Comparison of ENCODE assay signal across 18 cellular contexts in the genomic region with DNA sequence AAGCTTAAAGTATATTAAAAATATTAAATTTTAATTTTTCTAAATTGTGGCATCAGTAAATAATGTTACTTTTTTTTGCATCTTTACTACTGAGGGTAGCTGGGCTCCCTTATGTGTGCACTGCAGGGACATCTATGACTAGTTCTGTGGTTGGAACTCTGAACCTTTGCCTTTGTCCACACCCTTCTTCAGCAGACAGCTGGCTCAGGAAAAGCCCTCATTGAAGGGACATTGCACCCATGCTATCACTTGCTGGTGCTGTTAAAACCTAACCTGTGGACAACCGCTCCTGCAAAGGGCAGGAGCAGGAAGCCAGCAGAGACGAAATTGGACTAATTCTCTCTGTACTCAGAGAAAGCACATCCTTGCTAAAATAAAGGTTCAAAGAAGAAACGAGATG. TPM values are rescaled to one million over a fixed set of nuclear protein-coding genes. Genes with fewer than 3 reads are reported as not detected.
DNase-seq lines count a peak whose midpoint lies in the region; ATAC-seq, FAIRE-seq and TF ChIP-seq lines count a peak whose summit lies in the region.
"Had no signal": no experiment of that assay in that cellular context is flagged by ENCODE, and none has a peak within 500 bp of the region (broad histone marks: within the 10 kb centered on the region; RNA-seq: fewer than 3 reads in every experiment).

No MANE protein-coding gene starts in this region.

- no peaks in the 10 kb centered on the region for H3K79me2 ChIP-seq in HepG2 (ENCODE audit: insufficient read depth, low read length)

- H2AFZ ChIP-seq in HepG2 (ENCODE audit: low read length) = no peak overlapping the region
- H2AFZ ChIP-seq: GM23338 had no signal

- no peak overlapping the region for H3K27ac ChIP-seq in HepG2 (ENCODE audit: extremely low read length, insufficient read depth, low read length)
- H3K27ac ChIP-seq in CD8-positive, alpha-beta T cell (ENCODE audit: low read depth, low read length) = no peak overlapping the region
- H3K27ac ChIP-seq: 22Rv1, BLaER1 had no signal

- H3K4me3 Mint-ChIP-seq in activated CD4-positive, alpha-beta T cell treated with anti-CD3 and anti-CD28 coated beads, Interleukin-2, amount 10 ng/mL, durations not matched to agents 24 days and 14 days = no peak overlapping the region
- no peak overlapping the region for H3K4me3 Mint-ChIP-seq in activated CD4-positive, alpha-beta T cell treated with anti-CD3 and anti-CD28 coated beads, Interleukin-2, amount 10 ng/mL, durations not matched to agents 7 days and 5 days
- no peak overlapping the region for H3K4me3 Mint-ChIP-seq in CD8-positive, alpha-beta T cell
- H3K4me3 Mint-ChIP-seq: GM23338 had no signal

- H3K4me2 ChIP-seq in HepG2 (ENCODE audit: low read depth, low read length) = peak overlapping the region; percentile 31
- H3K4me2 ChIP-seq: BLaER1, GM23338 had no signal

- WGBS in HepG2 (ENCODE audit: low lambda C conversion rate) = 26% methylated on average over 3 of the region's 3 CpGs

- in situ Hi-C loops in HepG2 (cut with HindIII; ENCODE audit: extremely low pct_ligation_motif_present, low pct_unique_long_range_greater_than_20kb) = no loop called here

- H4K20me1 ChIP-seq in HepG2 (ENCODE audit: insufficient read depth, low read length) = no peaks in the 10 kb centered on the region
- H4K20me1 ChIP-seq: BLaER1 had no signal

- no peak for TF ChIP-seq CTCF in HepG2 (CRISPR knock-in tag; IDR thresholded peaks at IDR 0.05)
- no peak for TF ChIP-seq CTCF in CD8-positive, alpha-beta T cell (IDR thresholded peaks at IDR 0.05)

- TF ChIP-seq RAD21 in HepG2 (CRISPR knock-in tag; IDR thresholded peaks at IDR 0.05) = no peak

- H3K9me3 ChIP-seq in HepG2 (ENCODE audit: low read length) = no peaks in the 10 kb centered on the region
- H3K9me3 ChIP-seq in CD8-positive, alpha-beta T cell (ENCODE audit: low read length) = no peaks in the 10 kb centered on the region
- H3K9me3 ChIP-seq: BLaER1 had no signal

- peaks cover 17% of the 10 kb centered on the region for H3K4me1 ChIP-seq in HepG2 (ENCODE audit: insufficient read depth, low read length)
- no peaks in the 10 kb centered on the region for H3K4me1 ChIP-seq in CD8-positive, alpha-beta T cell (ENCODE audit: insufficient read depth, low read length)

- H3K36me3 ChIP-seq in HepG2 (replicated peaks in 1 of 2; ENCODE audit: control insufficient read depth in 1 of 2, insufficient read depth in 2 of 2, low read length in 2 of 2) = peaks cover 3 to 29% of the 10 kb centered on the region in 2 experiments
- no peaks in the 10 kb centered on the region for H3K36me3 ChIP-seq in CD8-positive, alpha-beta T cell (ENCODE audit: insufficient read depth, low read length)
- H3K36me3 ChIP-seq: BLaER1 had no signal

- H3K27ac Mint-ChIP-seq in activated CD4-positive, alpha-beta T cell treated with anti-CD3 and anti-CD28 coated beads, Interleukin-2, amount 10 ng/mL, durations not matched to agents 24 days and 14 days = no peak overlapping the region
- H3K27ac Mint-ChIP-seq in activated CD4-positive, alpha-beta T cell treated with anti-CD3 and anti-CD28 coated beads, Interleukin-2, amount 10 ng/mL, durations not matched to agents 7 days and 5 days = no peak overlapping the region
- no peak overlapping the region for H3K27ac Mint-ChIP-seq in CD8-positive, alpha-beta T cell
- H3K27ac Mint-ChIP-seq: GM23338 had no signal

- no peak overlapping the region for H3K9ac ChIP-seq in HepG2 (ENCODE audit: insufficient read depth, low read depth, low read length)
- H3K9ac ChIP-seq: BLaER1 had no signal

- no peaks in the 10 kb centered on the region for H3K4me1 Mint-ChIP-seq in activated CD4-positive, alpha-beta T cell treated with anti-CD3 and anti-CD28 coated beads, Interleukin-2, amount 10 ng/mL, durations not matched to agents 24 days and 14 days
- no peaks in the 10 kb centered on the region for H3K4me1 Mint-ChIP-seq in activated CD4-positive, alpha-beta T cell treated with anti-CD3 and anti-CD28 coated beads, Interleukin-2, amount 10 ng/mL, durations not matched to agents 7 days and 5 days
- no peaks in the 10 kb centered on the region for H3K4me1 Mint-ChIP-seq in CD8-positive, alpha-beta T cell (ENCODE audit: low read depth)
- H3K4me1 Mint-ChIP-seq: GM23338 had no signal

- intact Hi-C loops in activated CD4-positive, alpha-beta T cell treated with anti-CD3 and anti-CD28 coated beads, Interleukin-2, amount 10 ng/mL, durations not matched to agents 24 days and 14 days (cut with micrococcal nuclease) = no loop called here
- intact Hi-C loops in HepG2 (cut with micrococcal nuclease; ENCODE audit: unreplicated experiment) = loop anchor here (2.0 kb wide), 1 partner anchor 37 kb away; no protein-coding TSS in a partner anchor
- intact Hi-C loops in CD8-positive, alpha-beta T cell (cut with DNase I, micrococcal nuclease) = no loop called here

- H3K27me3 ChIP-seq in HepG2 (ENCODE audit: control insufficient read depth in 1 of 2, insufficient read depth in 2 of 2, low read length in 2 of 2) = no peaks in the 10 kb centered on the region
- no peaks in the 10 kb centered on the region for H3K27me3 ChIP-seq in CD8-positive, alpha-beta T cell (ENCODE audit: insufficient read depth, low read length)
- H3K27me3 ChIP-seq: BLaER1 had no signal

- peak; percentile 99 for ATAC-seq in HepG2
- no peak for ATAC-seq in HG03280 (IDR thresholded peaks at IDR 0.05; ENCODE audit: unreplicated experiment)
- no peak for ATAC-seq in CD8-positive, alpha-beta T cell
- ATAC-seq: GM12878, GM23338 had no signal

- H3K9me3 Mint-ChIP-seq in activated CD4-positive, alpha-beta T cell treated with anti-CD3 and anti-CD28 coated beads, Interleukin-2, amount 10 ng/mL, durations not matched to agents 24 days and 14 days = no peaks in the 10 kb centered on the region
- no peaks in the 10 kb centered on the region for H3K9me3 Mint-ChIP-seq in activated CD4-positive, alpha-beta T cell treated with anti-CD3 and anti-CD28 coated beads, Interleukin-2, amount 10 ng/mL, durations not matched to agents 7 days and 5 days
- no peaks in the 10 kb centered on the region for H3K9me3 Mint-ChIP-seq in CD8-positive, alpha-beta T cell
- H3K9me3 Mint-ChIP-seq: GM23338 had no signal

- no TSS peak for BruUV-seq in HepG2 (replicated peaks; lab: Mats Ljungman, UMichigan)

- CTCF ChIA-PET in activated CD4-positive, alpha-beta T cell treated with anti-CD3 and anti-CD28 coated beads, Interleukin-2, amount 10 ng/mL, durations not matched to agents 7 days and 5 days (lab: Charles Lee) = no interaction called here
- CTCF ChIA-PET in HepG2 (lab: Yijun Ruan, JAX; ENCODE audit: low intra/inter-chr PET ratio, low total read pairs) = no interaction called here
- CTCF ChIA-PET in CD8-positive, alpha-beta T cell (lab: Charles Lee) = no interaction called here

- POLR2A ChIA-PET in activated CD4-positive, alpha-beta T cell treated with anti-CD3 and anti-CD28 coated beads, Interleukin-2, amount 10 ng/mL, durations not matched to agents 7 days and 5 days (lab: Charles Lee) = no interaction called here
- POLR2A ChIA-PET in HepG2 (lab: Yijun Ruan, JAX) = no interaction called here
- POLR2A ChIA-PET in CD8-positive, alpha-beta T cell (lab: Charles Lee) = no interaction called here

- no peak for TF ChIP-seq POLR2A in HepG2 (IDR thresholded peaks at IDR 0.05; ENCODE audit: insufficient read depth in 1 of 2, low read depth in 2 of 2, low read length in 2 of 2)

- no peaks in the 10 kb centered on the region for H3K36me3 Mint-ChIP-seq in activated CD4-positive, alpha-beta T cell treated with anti-CD3 and anti-CD28 coated beads, Interleukin-2, amount 10 ng/mL, durations not matched to agents 24 days and 14 days (ENCODE audit: low read depth)
- no peaks in the 10 kb centered on the region for H3K36me3 Mint-ChIP-seq in activated CD4-positive, alpha-beta T cell treated with anti-CD3 and anti-CD28 coated beads, Interleukin-2, amount 10 ng/mL, durations not matched to agents 7 days and 5 days (ENCODE audit: low read depth)
- no peaks in the 10 kb centered on the region for H3K36me3 Mint-ChIP-seq in CD8-positive, alpha-beta T cell

- peak; percentile 85 for FAIRE-seq in HepG2 (lab: Jason Lieb, UNC)
- FAIRE-seq: GM18507 had no signal

- no peaks in the 10 kb centered on the region for H3K27me3 Mint-ChIP-seq in activated CD4-positive, alpha-beta T cell treated with anti-CD3 and anti-CD28 coated beads, Interleukin-2, amount 10 ng/mL, durations not matched to agents 24 days and 14 days
- peaks cover 5% of the 10 kb centered on the region for H3K27me3 Mint-ChIP-seq in activated CD4-positive, alpha-beta T cell treated with anti-CD3 and anti-CD28 coated beads, Interleukin-2, amount 10 ng/mL, durations not matched to agents 7 days and 5 days
- peaks cover 7% of the 10 kb centered on the region for H3K27me3 Mint-ChIP-seq in CD8-positive, alpha-beta T cell (ENCODE audit: low read depth)

- no peak overlapping the region for H3K4me3 ChIP-seq in HepG2 (replicated peaks in 1 of 3; ENCODE audit: insufficient read depth in 1 of 3, low read depth in 2 of 3, low read length in 3 of 3)
- H3K4me3 ChIP-seq in CD8-positive, alpha-beta T cell (ENCODE audit: low read depth, low read length) = no peak overlapping the region
- H3K4me3 ChIP-seq: BLaER1, GM12878, GM23338 had no signal

- peak; percentile 46 for DNase-seq in activated CD4-positive, alpha-beta T cell treated with anti-CD3 and anti-CD28 coated beads, Interleukin-2, amount 10 ng/mL, durations not matched to agents 24 days and 14 days
- no peak for DNase-seq in activated CD4-positive, alpha-beta T cell treated with anti-CD3 and anti-CD28 coated beads, Interleukin-2, amount 10 ng/mL, durations not matched to agents 7 days and 5 days
- DNase-seq in HepG2 (ENCODE audit: low spot score) = peak; percentile 57
- peak; percentile 19 for DNase-seq in renal cortical epithelial cell (ENCODE audit: low read depth)
- no peak for DNase-seq in GF-D8 (lab: John Stamatoyannopoulos, UW)
- DNase-seq in effector CD8-positive, alpha-beta T cell (lab: John Stamatoyannopoulos, UW) = no peak
- no peak for DNase-seq in CD8-positive, alpha-beta T cell
- DNase-seq: AML-193, Calu3, DMS 273 treated with DMSO at 0.1 percent for 48 hours, H7 had no signal

- TF ChIP-seq EP300 in HepG2 (IDR thresholded peaks at IDR 0.05; ENCODE audit: low read depth in 2 of 2, low read length in 2 of 2) = no peak
- no peak for TF ChIP-seq EP300 in HepG2 (CRISPR knock-in tag; IDR thresholded peaks at IDR 0.05; ENCODE audit: borderline replicate concordance)

RNA-seq across cellular contexts. Expression of a gene that starts 30.1 kb away (rescaled TPM):
- total RNA-seq in activated CD4-positive, alpha-beta T cell treated with anti-CD3 and anti-CD28 coated beads, Interleukin-2, amount 10 ng/mL, durations not matched to agents 24 days and 14 days = 0.21 and 0.57 TPM in 2 replicates
- under 1 TPM; 0.05 to 0.17 TPM for total RNA-seq in activated CD4-positive, alpha-beta T cell treated with anti-CD3 and anti-CD28 coated beads, Interleukin-2, amount 10 ng/mL, durations not matched to agents 7 days and 5 days
- total RNA-seq in HepG2 (2016; rRNA removed; fragmentation: Illumina TruSeq; extraction: Trizol) (15.4 and 20.0 TPM in 2 replicates), renal cortical epithelial cell (12.0 and 14.6 TPM in 2 replicates)
- total RNA-seq in HepG2 (2016; cell fraction: cytosol; rRNA removed; fragmentation: Illumina TruSeq; extraction: Trizol; ENCODE audit: low read depth) = 6.6 TPM in 2 replicates
- 16.3 and 19.1 TPM in 2 replicates for total RNA-seq in HepG2 (2016; cell fraction: insoluble cytoplasmic fraction; rRNA removed; fragmentation: Illumina TruSeq; extraction: Trizol)
- total RNA-seq in HepG2 (2016; cell fraction: membrane; rRNA removed; fragmentation: Illumina TruSeq; extraction: Trizol) = 9.0 TPM in 2 replicates
- 10.5 and 13.5 TPM in 2 replicates for total RNA-seq in HepG2 (2016; cell fraction: nucleus; rRNA removed; fragmentation: Illumina TruSeq; extraction: Trizol)
- polyA plus RNA-seq in HepG2 (2011; rRNA removed) = 7.7 and 10.1 TPM in 2 replicates
- 6.0 and 7.8 TPM in 2 replicates for polyA plus RNA-seq in HepG2 (2011; cell fraction: cytosol; rRNA removed)
- polyA plus RNA-seq in HepG2 (2011; cell fraction: nucleus; rRNA removed) = 9.4 and 10.7 TPM in 2 replicates
- polyA plus RNA-seq in HepG2 (2012) = 7.5 and 8.7 TPM in 2 replicates
- 2.9 and 3.1 TPM in 2 replicates for polyA plus RNA-seq in HepG2 (2016; cell fraction: cytosol; fragmentation: Illumina TruSeq; extraction: Trizol; ENCODE audit: low read depth)
- polyA plus RNA-seq in HepG2 (2016; cell fraction: insoluble cytoplasmic fraction; fragmentation: Illumina TruSeq; extraction: Trizol; ENCODE audit: low read depth) = 21.6 and 25.3 TPM in 2 replicates
- 7.1 and 8.1 TPM in 2 replicates for polyA plus RNA-seq in HepG2 (2016; cell fraction: membrane; fragmentation: Illumina TruSeq; extraction: Trizol; ENCODE audit: low read depth)
- polyA plus RNA-seq in HepG2 (2016; cell fraction: nucleus; fragmentation: Illumina TruSeq; extraction: Trizol; ENCODE audit: insufficient read depth, low read depth) = 13.4 and 18.9 TPM in 2 replicates
- 28.6 and 205 TPM in 2 replicates for polyA minus RNA-seq in HepG2 (2011; rRNA and poly(A)+ RNA removed; ENCODE audit: low replicate concordance)
- 9.8 and 12.9 TPM in 2 replicates for polyA minus RNA-seq in HepG2 (2011; cell fraction: cytosol; rRNA and poly(A)+ RNA removed)
- 16.5 and 21.5 TPM in 2 replicates for polyA minus RNA-seq in HepG2 (2011; cell fraction: nucleus; rRNA and poly(A)+ RNA removed)
- not detected for total RNA-seq in CD8-positive, alpha-beta T cell
- total RNA-seq: A673 had no signal

Comparison
In these comparisons a context has a peak if more than half of its experiments do, and no peak if none do; other contexts are left out.
1. DNase-seq: peak in activated CD4-positive, alpha-beta T cell treated with anti-CD3 and anti-CD28 coated beads, Interleukin-2, amount 10 ng/mL, durations not matched to agents 24 days and 14 days (single experiment), HepG2 (single experiment) and renal cortical epithelial cell (single experiment); none in activated CD4-positive, alpha-beta T cell treated with anti-CD3 and anti-CD28 coated beads, Interleukin-2, amount 10 ng/mL, durations not matched to agents 7 days and 5 days (single experiment), GF-D8 (single experiment), effector CD8-positive, alpha-beta T cell (single experiment) and CD8-positive, alpha-beta T cell (0 of 7).